1 cellular context compared by ENCODE assay signal in genomic region chr3:183988216-183988790, GRCh38.
TF ChIP-seq lines count a peak whose summit lies in the region.

No MANE protein-coding gene starts in this region.

TF ChIP-seq in HepG2, 621 proteins besides CTCF, POLR2A, EP300 and RAD21 (continued from another document and continues in another):
- TF ChIP-seq CENPBD1 (CRISPR knock-in tag; IDR thresholded peaks at IDR 0.05; ENCODE audit: borderline replicate concordance, low read depth) (no peak), ZNF280B (CRISPR knock-in tag; IDR thresholded peaks at IDR 0.05; ENCODE audit: borderline replicate concordance) (no peak), CEBPG (CRISPR knock-in tag; IDR thresholded peaks at IDR 0.05) (peak; percentile 22; the same call in 1 of the 2 replicates), ZNF672 (CRISPR knock-in tag; IDR thresholded peaks at IDR 0.05) (no peak), GATAD2A (CRISPR knock-in tag; IDR thresholded peaks at IDR 0.05) (peak; percentile 63), CEBPB (IDR thresholded peaks at IDR 0.05; ENCODE audit: borderline replicate concordance, low read depth, low read length) (no peak), NCOA5 (CRISPR knock-in tag; IDR thresholded peaks at IDR 0.05) (no peak), ZNF891 (CRISPR knock-in tag; IDR thresholded peaks at IDR 0.05) (0 out of 2 replicates have a peak, but pooled peaks have one; percentile 38), ZBTB8A (CRISPR knock-in tag; IDR thresholded peaks at IDR 0.05; ENCODE audit: borderline replicate concordance, low read depth) (no peak), KMT2A (CRISPR knock-in tag; IDR thresholded peaks at IDR 0.05) (peak; percentile 49; the same call in 1 of the 2 replicates), FOXC1 (CRISPR knock-in tag; IDR thresholded peaks at IDR 0.05; ENCODE audit: borderline replicate concordance) (no peak), THAP9 (CRISPR knock-in tag; IDR thresholded peaks at IDR 0.05; ENCODE audit: borderline replicate concordance) (no peak), ZNF260 (CRISPR knock-in tag; IDR thresholded peaks at IDR 0.05; ENCODE audit: borderline replicate concordance, low read depth) (no peak), ARID2 (CRISPR knock-in tag; IDR thresholded peaks at IDR 0.05; ENCODE audit: borderline replicate concordance) (0 out of 2 replicates have a peak, but pooled peaks have one; percentile 66), ZNF44 (CRISPR knock-in tag; IDR thresholded peaks at IDR 0.05) (no peak), ZNF775 (CRISPR knock-in tag; IDR thresholded peaks at IDR 0.05; ENCODE audit: borderline replicate concordance) (peak; percentile 90), ZBTB34 (CRISPR knock-in tag; IDR thresholded peaks at IDR 0.05) (peak; percentile 80; the same call in 1 of the 2 replicates), KAT8 (CRISPR knock-in tag; IDR thresholded peaks at IDR 0.05) (no peak), ZNF333 (CRISPR knock-in tag; IDR thresholded peaks at IDR 0.05; ENCODE audit: borderline replicate concordance) (no peak), ZNF576 (CRISPR knock-in tag; IDR thresholded peaks at IDR 0.05) (no peak), MLX (CRISPR knock-in tag; IDR thresholded peaks at IDR 0.05) (no peak), CREB3 (CRISPR knock-in tag; IDR thresholded peaks at IDR 0.05) (no peak), ZBTB43 (CRISPR knock-in tag; conservative IDR thresholded peaks at IDR 0.05) (no peak), ZNF589 (CRISPR knock-in tag; conservative IDR thresholded peaks at IDR 0.05) (no peak), ZMAT5 (CRISPR knock-in tag; IDR thresholded peaks at IDR 0.05; ENCODE audit: borderline replicate concordance, low read depth) (no peak), E2F1 (CRISPR knock-in tag; IDR thresholded peaks at IDR 0.05) (no peak), ADNP (CRISPR knock-in tag; IDR thresholded peaks at IDR 0.05) (no peak), ZNF3 (CRISPR knock-in tag; IDR thresholded peaks at IDR 0.05) (no peak), SP4 (CRISPR knock-in tag; IDR thresholded peaks at IDR 0.05) (no peak), ZKSCAN8 (CRISPR knock-in tag; IDR thresholded peaks at IDR 0.05; ENCODE audit: borderline replicate concordance) (peak; percentile 84; the same call in 1 of the 2 replicates), DMAP1 (CRISPR knock-in tag; IDR thresholded peaks at IDR 0.05) (no peak), KDM3A (CRISPR knock-in tag; IDR thresholded peaks at IDR 0.05; ENCODE audit: low read depth) (no peak), ZFP1 (CRISPR knock-in tag; IDR thresholded peaks at IDR 0.05) (peak; percentile 26; the same call in 1 of the 2 replicates), ZNF18 (CRISPR knock-in tag; IDR thresholded peaks at IDR 0.05; ENCODE audit: insufficient replicate concordance) (peak; percentile 45), ZNF235 (CRISPR knock-in tag; IDR thresholded peaks at IDR 0.05; ENCODE audit: borderline replicate concordance) (no peak), ZNF646 (CRISPR knock-in tag; IDR thresholded peaks at IDR 0.05) (no peak), CREB1 (IDR thresholded peaks at IDR 0.05) (no peak), CREB1 (CRISPR knock-in tag; IDR thresholded peaks at IDR 0.05) (no peak; the same call in 1 of the 2 replicates), CENPX (CRISPR knock-in tag; IDR thresholded peaks at IDR 0.05) (no peak), FOXK1 (CRISPR knock-in tag; IDR thresholded peaks at IDR 0.05; ENCODE audit: borderline replicate concordance, low read depth) (no peak)
